ENCODE assay signal across 8 cellular contexts in genomic region chr5:140107312-140108092, GRCh38. TPM values are rescaled to one million over a fixed set of nuclear protein-coding genes. Genes with fewer than 3 reads are reported as not detected.
DNase-seq lines count a peak whose midpoint lies in the region; ATAC-seq and TF ChIP-seq lines count a peak whose summit lies in the region.

No MANE protein-coding gene starts in this region.

- CTCF ChIA-PET in activated B cell treated with CpG ODN at 0.5 μM for 24 hours (lab: Charles Lee), result interaction anchor here (0.8 to 2.4 kb wide), 6 partner anchors 11 to 39 kb away, joined by 3 to 13 read pairs (median 4); no protein-coding TSS in a partner anchor

- H3K27me3 Mint-ChIP-seq in activated B cell treated with CpG ODN at 0.5 μM for 24 hours, result peaks cover 15% of the 10 kb centered on the region

- peak overlapping the region; percentile 98 for H3K27ac ChIP-seq in caudate nucleus (ENCODE audit: low read depth, low read length)

- intact Hi-C loops in activated B cell treated with CpG ODN at 0.5 μM for 24 hours (cut with micrococcal nuclease), result loop anchor here (1.0 to 10.0 kb wide), 8 partner anchors 8 to 1533 kb away; partner anchors contain the start of genes ANKHD1, CYSTM1 and HSPA9

- H3K36me3 Mint-ChIP-seq in activated B cell treated with CpG ODN at 0.5 μM for 24 hours (ENCODE audit: low read depth), result peaks cover 7% of the 10 kb centered on the region

- peak; percentile 94 for DNase-seq in AG08395 (ENCODE audit: low spot score)
- DNase-seq in NCI-H2227 (lab: John Stamatoyannopoulos, UW; ENCODE audit: unreplicated experiment), result peak; percentile 92
- peak; percentile 92 for DNase-seq in activated B cell treated with CpG ODN at 0.5 μM for 24 hours
- DNase-seq in caudate nucleus (lab: John Stamatoyannopoulos, UW), result peak in 59 of 61 donors; percentile 54 to 98 (median 88)
- DNase-seq in islet precursor cell, result peak; percentile 94
- peak; percentile 88 for DNase-seq in stimulated activated CD4-positive, alpha-beta T cell treated with anti-CD3 and anti-CD28 coated beads, Interleukin-12 subunit alpha, Interleukin-12 subunit beta, amount 100 ng/mL, for 4 hours

- peak overlapping the region; percentile 97 for H3K27ac Mint-ChIP-seq in activated B cell treated with CpG ODN at 0.5 μM for 24 hours

- H3K9me3 Mint-ChIP-seq in activated B cell treated with CpG ODN at 0.5 μM for 24 hours, result no peaks in the 10 kb centered on the region

- no peak for TF ChIP-seq CTCF in activated B cell treated with CpG ODN at 0.5 μM for 24 hours (IDR thresholded peaks at IDR 0.05)

- ATAC-seq in GM18868 (IDR thresholded peaks at IDR 0.05; ENCODE audit: unreplicated experiment), result peak; percentile 89
- ATAC-seq in HG03103 (IDR thresholded peaks at IDR 0.05; ENCODE audit: low read depth, unreplicated experiment), result peak; percentile 83
- ATAC-seq in activated B cell treated with CpG ODN at 0.5 μM for 24 hours (ENCODE audit: low read depth), result peak; percentile 89

- POLR2A ChIA-PET in activated B cell treated with CpG ODN at 0.5 μM for 24 hours (lab: Charles Lee), result interaction anchor here (0.6 to 2.4 kb wide), 19 partner anchors 9 to 1643 kb away, joined by 3 to 16 read pairs (median 3); partner anchors contain the start of genes ANKHD1, CYSTM1, EGR1 and TMCO6

- peak overlapping the region; percentile 98 for H3K4me3 Mint-ChIP-seq in activated B cell treated with CpG ODN at 0.5 μM for 24 hours

- peaks cover 44% of the 10 kb centered on the region for H3K4me1 Mint-ChIP-seq in activated B cell treated with CpG ODN at 0.5 μM for 24 hours

RNA-seq across cellular contexts. Expression of gene PURA, which starts 6.4 kb away (rescaled TPM):
- total RNA-seq in activated B cell treated with CpG ODN at 0.5 μM for 24 hours, result 13.2 and 14.9 TPM in 2 replicates

RNA-seq across cellular contexts. Expression of gene IGIP, which starts 18.2 kb away (rescaled TPM):
- 3.7 and 4.8 TPM in 2 replicates for total RNA-seq in activated B cell treated with CpG ODN at 0.5 μM for 24 hours

Comparison
In these comparisons a context has a peak if more than half of its experiments do, and no peak if none do; other contexts are left out.
1. Peak in every context shown above with its lines: DNase-seq, ATAC-seq and H3K27ac ChIP-seq.